Comparison of ENCODE assay signal across 28 cellular contexts in the genomic region with DNA sequence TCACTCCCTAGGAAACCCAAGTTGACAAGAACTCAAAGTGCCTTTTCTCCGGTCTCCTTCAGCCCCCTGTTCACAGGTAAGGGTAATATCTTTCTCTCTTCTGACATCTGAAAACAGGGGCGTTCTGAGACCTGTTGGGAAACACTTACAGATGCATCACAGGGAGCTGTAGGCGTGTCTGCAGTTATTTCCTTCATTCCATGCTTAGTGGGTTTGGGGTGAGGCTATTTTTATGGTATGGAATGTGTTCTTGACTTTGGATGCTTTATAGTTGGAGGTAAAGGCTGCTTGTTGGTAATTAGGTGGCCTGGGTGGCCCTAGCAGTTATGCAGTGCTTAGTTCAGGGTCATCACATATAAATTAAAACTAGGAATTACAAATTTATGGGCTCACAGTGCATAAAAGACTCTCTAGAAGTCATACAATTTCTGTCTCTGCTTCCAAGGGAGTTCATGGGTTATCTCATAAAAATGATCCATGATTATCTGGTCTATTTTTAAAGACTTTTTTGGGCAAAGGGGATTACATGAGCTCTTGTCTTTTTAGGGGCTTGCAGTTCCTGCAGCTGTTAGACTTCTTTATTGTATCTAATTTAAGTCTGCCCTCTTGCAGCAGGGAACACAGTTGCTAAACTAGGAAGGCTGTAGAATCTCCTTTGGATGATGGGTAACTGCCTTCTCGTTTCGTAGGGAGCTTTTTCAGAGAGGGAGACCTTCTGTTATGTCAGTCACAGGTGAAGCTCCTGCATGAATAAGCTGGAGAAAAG. TPM values are rescaled to one million over a fixed set of nuclear protein-coding genes. Genes with fewer than 3 reads are reported as not detected.
DNase-seq lines count a peak whose midpoint lies in the region; ATAC-seq, FAIRE-seq and TF ChIP-seq lines count a peak whose summit lies in the region.
"Had no signal": no experiment of that assay in that cellular context is flagged by ENCODE, and none has a peak within 500 bp of the region (broad histone marks: within the 10 kb centered on the region; RNA-seq: fewer than 3 reads in every experiment).

No MANE protein-coding gene starts in this region.

- intact Hi-C loops in left ventricle myocardium superior (cut with micrococcal nuclease) = no loop called here

- H3K27me3 ChIP-seq in cardiac muscle cell (no peaks in the 10 kb centered on the region), adipocyte (replicated peaks; ENCODE audit: control insufficient read depth, insufficient read depth, low read length) (no peaks in the 10 kb centered on the region), keratinocyte (ENCODE audit: control insufficient read depth, extremely low read depth, insufficient read depth, low read length) (no peaks in the 10 kb centered on the region)
- H3K27me3 ChIP-seq: upper lobe of right lung had no signal

- peak overlapping the region; percentile 10 for H3K27ac ChIP-seq in cardiac muscle cell
- no peak overlapping the region for H3K27ac ChIP-seq in keratinocyte (ENCODE audit: control insufficient read depth, insufficient read depth, low read length)
- H3K27ac ChIP-seq: SK-N-MC, skin epidermis, upper lobe of right lung had no signal

- H3K4me3 ChIP-seq in cardiac muscle cell (no peak overlapping the region), adipocyte (ENCODE audit: low read length) (no peak overlapping the region), keratinocyte (ENCODE audit: control insufficient read depth in 2 of 3, extremely low read depth in 1 of 3, insufficient read depth in 2 of 3, low read depth in 1 of 3, low read length in 3 of 3) (no peak overlapping the region)
- H3K4me3 ChIP-seq: SK-N-MC, skin epidermis, upper lobe of right lung had no signal

- H3K9ac ChIP-seq in adipocyte (ENCODE audit: low read length) (no peak overlapping the region), keratinocyte (ENCODE audit: control insufficient read depth, extremely low read depth, insufficient read depth, low read length) (no peak overlapping the region)

- H3K36me3 ChIP-seq in cardiac muscle cell = peaks cover 11% of the 10 kb centered on the region
- H3K36me3 ChIP-seq in adipocyte (ENCODE audit: control insufficient read depth, insufficient read depth, low read length, severe bottlenecking) = peaks cover 27% of the 10 kb centered on the region
- peaks cover 0 to 2% of the 10 kb centered on the region in 2 experiments for H3K36me3 ChIP-seq in keratinocyte (ENCODE audit: control insufficient read depth in 2 of 2, extremely low read depth in 1 of 2, insufficient read depth in 2 of 2, low read length in 2 of 2)

- ATAC-seq in left ventricle myocardium superior = no peak
- ATAC-seq in HG03045 (IDR thresholded peaks at IDR 0.05; ENCODE audit: unreplicated experiment) = no peak
- no peak for ATAC-seq in GM21786 (IDR thresholded peaks at IDR 0.05; ENCODE audit: unreplicated experiment)
- ATAC-seq: upper lobe of right lung had no signal

- dilution Hi-C loops in keratinocyte (cut with MboI; ENCODE audit: extremely low pct_ligation_motif_present, low sequenced_read_pairs) = no loop called here

- POLR2A ChIA-PET in GM10248 (lab: Yijun Ruan, JAX) = no interaction called here

- H3K4me1 ChIP-seq in cardiac muscle cell (ENCODE audit: low read depth) = peaks cover 12% of the 10 kb centered on the region
- peaks cover 25% of the 10 kb centered on the region for H3K4me1 ChIP-seq in adipocyte (ENCODE audit: control insufficient read depth, insufficient read depth, low read length)
- H3K4me1 ChIP-seq in keratinocyte (ENCODE audit: control insufficient read depth, extremely low read depth, insufficient read depth, low read length) = peaks cover 17% of the 10 kb centered on the region

- peak overlapping the region; percentile 64 for H3K4me2 ChIP-seq in keratinocyte (ENCODE audit: control insufficient read depth, extremely low read depth, insufficient read depth, low read depth, low read length)

- no peak for FAIRE-seq in keratinocyte (lab: Jason Lieb, UNC)
- FAIRE-seq: GM12891, kidney had no signal

- no peaks in the 10 kb centered on the region for H3K9me3 ChIP-seq in cardiac muscle cell (ENCODE audit: low read depth)
- H3K9me3 ChIP-seq in adipocyte (ENCODE audit: control insufficient read depth, low read length) = no peaks in the 10 kb centered on the region
- H3K9me3 ChIP-seq in keratinocyte (ENCODE audit: control insufficient read depth, low read depth, low read length) = no peaks in the 10 kb centered on the region
- H3K9me3 ChIP-seq: upper lobe of right lung had no signal

- TF ChIP-seq CTCF in cardiac muscle cell (IDR thresholded peaks at IDR 0.05; ENCODE audit: low read depth, low read length) = no peak
- no peak for TF ChIP-seq CTCF in keratinocyte (optimal IDR thresholded peaks at IDR 0.05 in 1 of 3, IDR thresholded peaks at IDR 0.05 in 1 of 3, conservative IDR thresholded peaks at IDR 0.05 in 1 of 3; ENCODE audit: extremely low read depth in 1 of 3, insufficient read depth in 2 of 3, low read length in 3 of 3)
- TF ChIP-seq CTCF in GM10248 (IDR thresholded peaks at IDR 0.05; ENCODE audit: control extremely low read depth, extremely low read depth, low read depth, missing control alignments) = no peak

- CTCF ChIA-PET in GM10248 (lab: Yijun Ruan, JAX) = interaction anchor here (1.3 to 2.9 kb wide), 4 partner anchors 13 to 54 kb away, joined by 3 to 11 read pairs (median 6); no protein-coding TSS in a partner anchor

- H2AFZ ChIP-seq in keratinocyte (ENCODE audit: control insufficient read depth, low read length) = no peak overlapping the region

- DNase-seq in cardiac muscle cell (ENCODE audit: low read depth in 1 of 2, low spot score in 1 of 2) (no peak), left ventricle myocardium superior (no peak), adipocyte (ENCODE audit: low read depth) (peak; percentile 58), keratinocyte (ENCODE audit: low read depth, low spot score) (no peak), GM10248 (ENCODE audit: extremely low spot score) (no peak)
- no peak for DNase-seq in stimulated activated CD4-positive, alpha-beta T cell treated with anti-CD3 and anti-CD28 coated beads, Interleukin-12 subunit alpha, Interleukin-12 subunit beta, amount 100 ng/mL, for 4 hours
- DNase-seq: 8988T; activated CD4-positive, alpha-beta T cell treated with anti-CD3 and anti-CD28 coated beads for 48 hours; activated T-cell treated with anti-CD3 and anti-CD28 coated beads, Interleukin-2, amount 50 U/mL, for 24 hours; amniotic stem cell; CD8-positive, alpha-beta memory T cell; DMS79 treated with DMSO at 0.1 percent for 48 hours; KBM-7; kidney; NCI-H187; NCI-H526 treated with DMSO at 0.1 percent for 48 hours; T-helper 2 cell; upper lobe of right lung had no signal

- peaks cover 2% of the 10 kb centered on the region for H3K9me1 ChIP-seq in keratinocyte (ENCODE audit: control insufficient read depth, extremely low read depth, insufficient read depth, low read length)

- peaks cover 3% of the 10 kb centered on the region for H3K79me2 ChIP-seq in keratinocyte (ENCODE audit: control insufficient read depth, insufficient read depth, low read length)

- peaks cover 3% of the 10 kb centered on the region for H4K20me1 ChIP-seq in keratinocyte (ENCODE audit: control insufficient read depth, extremely low read depth, insufficient read depth, low read length)

RNA-seq across cellular contexts. Expression of a gene that starts 10.2 kb away (rescaled TPM):
- total RNA-seq in cardiac muscle cell = 12.5 and 18.7 TPM in 2 replicates
- polyA plus RNA-seq in cardiac muscle cell = 2.8 and 4.2 TPM in 2 replicates
- 15.2 TPM for total RNA-seq in left ventricle myocardium superior
- 7.5 to 9.2 TPM (median 7.9 TPM) in 3 replicates for polyA plus RNA-seq in keratinocyte
- 2.7 TPM for polyA plus RNA-seq in keratinocyte (2011; ENCODE audit: low read depth)
- 6.9 and 7.7 TPM in 2 replicates for polyA plus RNA-seq in keratinocyte (2011; cell fraction: cytosol; rRNA removed)
- 20.0 and 22.0 TPM in 2 replicates for polyA plus RNA-seq in keratinocyte (2011; cell fraction: nucleus; rRNA removed)
- 9.4 TPM in 2 replicates for polyA plus RNA-seq in keratinocyte (2012; ENCODE audit: low replicate concordance)
- 19.4 to 28.7 TPM (median 20.1 TPM) in 3 replicates for polyA minus RNA-seq in keratinocyte
- 14.0 TPM for polyA minus RNA-seq in keratinocyte (2011; cell fraction: cytosol; rRNA and poly(A)+ RNA removed)
- 11.5 and 18.2 TPM in 2 replicates for polyA minus RNA-seq in keratinocyte (2011; cell fraction: nucleus; rRNA and poly(A)+ RNA removed)

RNA-seq across cellular contexts. Expression of a gene that starts 18.1 kb away (rescaled TPM):
- 0.07 and 0.51 TPM in 2 replicates for total RNA-seq in cardiac muscle cell
- 0.12 TPM in 1 of 2 replicates, not detected in the other for polyA plus RNA-seq in cardiac muscle cell
- total RNA-seq in left ventricle myocardium superior = not detected
- polyA plus RNA-seq in keratinocyte = 0.01 TPM in 2 of 3 replicates, not detected in the other
- not detected for polyA plus RNA-seq in keratinocyte (2011; ENCODE audit: low read depth)
- not detected in 2 replicates for polyA plus RNA-seq in keratinocyte (2011; cell fraction: cytosol; rRNA removed)
- 0.04 and 0.05 TPM in 2 replicates for polyA plus RNA-seq in keratinocyte (2011; cell fraction: nucleus; rRNA removed)
- polyA plus RNA-seq in keratinocyte (2012; ENCODE audit: low replicate concordance) = 0.06 TPM in 1 of 2 replicates, not detected in the other
- 0.03 TPM in 1 of 3 replicates, not detected in the others for polyA minus RNA-seq in keratinocyte
- not detected for polyA minus RNA-seq in keratinocyte (2011; cell fraction: cytosol; rRNA and poly(A)+ RNA removed)
- not detected in 2 replicates for polyA minus RNA-seq in keratinocyte (2011; cell fraction: nucleus; rRNA and poly(A)+ RNA removed)
- total RNA-seq: glomerular endothelial cell, HT1080, kidney, lung microvascular endothelial cell, RPMI7951 had no signal
- polyA plus RNA-seq: CD8-positive, alpha-beta memory T cell; fibroblast of lung had no signal
